Comparison of ENCODE assay signal across 22 cellular contexts in the genomic region with DNA sequence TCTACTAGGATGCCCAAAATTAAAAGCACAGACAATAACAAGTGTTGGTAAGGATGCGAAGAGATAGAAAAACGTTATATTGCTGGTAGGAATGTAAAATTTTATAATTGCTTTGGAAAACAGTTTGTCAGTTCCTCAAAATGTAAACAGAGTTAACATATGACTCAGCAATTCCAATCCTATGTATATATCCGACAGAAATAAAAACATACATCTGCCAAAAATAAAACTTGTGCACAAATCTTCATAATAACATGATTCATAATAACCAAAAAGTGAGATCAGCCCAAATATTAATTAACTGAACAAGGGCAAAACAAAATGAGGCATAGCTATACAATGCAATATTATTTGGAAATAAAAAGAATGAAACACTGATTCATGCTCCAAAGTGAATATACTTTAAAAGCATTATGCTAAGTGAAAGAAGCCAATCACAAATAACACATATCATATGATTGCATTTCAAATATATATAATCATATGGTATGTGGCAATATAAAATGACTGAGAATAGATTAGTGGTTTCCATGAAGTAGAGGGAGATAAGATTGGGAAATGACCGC.
DNase-seq lines count a peak whose midpoint lies in the region; ATAC-seq, FAIRE-seq and TF ChIP-seq lines count a peak whose summit lies in the region.
"Had no signal": no experiment of that assay in that cellular context is flagged by ENCODE, and none has a peak within 500 bp of the region (broad histone marks: within the 10 kb centered on the region; RNA-seq: fewer than 3 reads in every experiment).

No MANE protein-coding gene starts in this region.

- no peak overlapping the region for H4K5ac ChIP-seq in H1 (ENCODE audit: insufficient read length, low read depth, low read length)

- H2AK5ac ChIP-seq in H1 (ENCODE audit: low read depth, low read length), result no peak overlapping the region

- H3K56ac ChIP-seq in H1 (replicated peaks; ENCODE audit: insufficient read length, low read depth, low read length), result no peak overlapping the region

- H2BK120ac ChIP-seq in H1 (replicated peaks; ENCODE audit: low read depth, low read length), result no peak overlapping the region

- H4K91ac ChIP-seq in H1 (replicated peaks; ENCODE audit: insufficient read length, low read length), result no peak overlapping the region

- H3K14ac ChIP-seq in H1 (ENCODE audit: insufficient read length), result no peak overlapping the region

- no peak overlapping the region for H3K27ac ChIP-seq in A549
- H3K27ac ChIP-seq in GM23338 (ENCODE audit: low read depth), result no peak overlapping the region
- no peak overlapping the region for H3K27ac ChIP-seq in RWPE2 (ENCODE audit: poor library complexity, severe bottlenecking)
- no peak overlapping the region for H3K27ac ChIP-seq in H1 (ENCODE audit: low read depth, low read length)
- H3K27ac ChIP-seq: Peyer's patch had no signal

- H3K79me2 ChIP-seq in GM23338 (replicated peaks; ENCODE audit: insufficient read depth) (no peaks in the 10 kb centered on the region), H1 (ENCODE audit: control insufficient read depth in 1 of 2, insufficient read depth in 2 of 2, low read length in 2 of 2) (no peaks in the 10 kb centered on the region)

- TF ChIP-seq EP300 in A549 (IDR thresholded peaks at IDR 0.05) (no peak), H1 (IDR thresholded peaks at IDR 0.05; ENCODE audit: borderline replicate concordance in 1 of 2, low read depth in 2 of 2, low read length in 2 of 2) (no peak)

- TF ChIP-seq RAD21 in A549 (conservative IDR thresholded peaks at IDR 0.05 in 1 of 2, IDR thresholded peaks at IDR 0.05 in 1 of 2) (no peak), H1 (IDR thresholded peaks at IDR 0.05 in 1 of 2, conservative IDR thresholded peaks at IDR 0.05 in 1 of 2; ENCODE audit: low read depth in 2 of 2, low read length in 2 of 2) (no peak)

- POLR2A ChIA-PET in A549 (lab: Yijun Ruan, JAX) (no interaction called here), H1 (lab: Charles Lee; ENCODE audit: partially characterized antibody) (no interaction called here)

- TF ChIP-seq CTCF in A549 (IDR thresholded peaks at IDR 0.05) (no peak), GM23338 (conservative IDR thresholded peaks at IDR 0.05; ENCODE audit: low read depth in 2 of 2) (no peak), RWPE2 (IDR thresholded peaks at IDR 0.05; ENCODE audit: poor library complexity, severe bottlenecking) (no peak), H1 (IDR thresholded peaks at IDR 0.05; ENCODE audit: control extremely low read depth in 1 of 3, insufficient read depth in 1 of 3, low read depth in 1 of 3, low read length in 3 of 3) (no peak)

- H2AFZ ChIP-seq in GM23338 (no peak overlapping the region), H1 (ENCODE audit: low read length) (no peak overlapping the region)

- no peaks in the 10 kb centered on the region for H3K79me1 ChIP-seq in H1 (ENCODE audit: low read depth, low read length)

- CTCF ChIA-PET in A549 (lab: Yijun Ruan, JAX) (no interaction called here), H1 (lab: Charles Lee; ENCODE audit: partially characterized antibody) (no interaction called here)

- no peak overlapping the region; the same call in 2 of the 3 replicates for H3K4me2 ChIP-seq in A549
- no peak overlapping the region for H3K4me2 ChIP-seq in GM23338
- H3K4me2 ChIP-seq in H1 (ENCODE audit: insufficient read depth in 1 of 2, low read depth in 2 of 2, low read length in 2 of 2), result no peak overlapping the region
- H3K4me2 ChIP-seq: SK-N-SH had no signal

- no peaks in the 10 kb centered on the region for H3K27me3 Mint-ChIP-seq in GM23338 (ENCODE audit: insufficient read depth, low read depth, poor library complexity)

- no peak overlapping the region for H3K4me3 Mint-ChIP-seq in GM23338
- H3K4me3 Mint-ChIP-seq: CD14-positive monocyte; CD8-positive, alpha-beta memory T cell; HFFc6; T-helper 1 cell treated with Interleukin-12 subunit alpha and Interleukin-12 subunit beta and Interleukin-4 antibody, amounts not matched to agents 30 μg/mL and 1 μg/mL, for 36 hours had no signal

- H3K9me3 ChIP-seq in A549 (no peaks in the 10 kb centered on the region), RWPE2 (ENCODE audit: severe bottlenecking) (no peaks in the 10 kb centered on the region), H1 (ENCODE audit: insufficient read depth in 2 of 2, low read depth in 1 of 2, low read length in 1 of 2) (no peaks in the 10 kb centered on the region)
- H3K9me3 ChIP-seq: BE2C, HAP-1, Peyer's patch, SK-N-SH had no signal

- H3K27me3 ChIP-seq in GM23338 (ENCODE audit: insufficient read depth), result no peaks in the 10 kb centered on the region
- no peaks in the 10 kb centered on the region for H3K27me3 ChIP-seq in RWPE2 (ENCODE audit: insufficient read depth, poor library complexity, severe bottlenecking)
- H3K27me3 ChIP-seq in H1 (replicated peaks in 1 of 4; ENCODE audit: control insufficient read depth in 3 of 4, extremely low read depth in 1 of 4, insufficient read depth in 3 of 4, low read length in 3 of 4), result no peaks in the 10 kb centered on the region
- H3K27me3 ChIP-seq: BE2C, Peyer's patch had no signal

- H2BK5ac ChIP-seq in H1 (ENCODE audit: low read depth, low read length), result no peak overlapping the region

- WGBS in A549 (ENCODE audit: missing lambda C conversion rate), result 41% methylated on average over 4 of the region's 4 CpGs
- WGBS in H1 (ENCODE audit: extremely low coverage in 1 of 2, insufficient coverage in 1 of 2, insufficient read length in 1 of 2, insufficient replicate concordance in 2 of 2, low coverage in 1 of 2, low lambda C conversion rate in 2 of 2, missing lambda C conversion rate in 1 of 2), 2 experiments, result 81 to 100% methylated on average over 2 to 4 of the region's 4 CpGs

- no peaks in the 10 kb centered on the region for H3K36me3 Mint-ChIP-seq in GM23338 (ENCODE audit: low read depth)
- H3K36me3 Mint-ChIP-seq: CD14-positive monocyte; CD8-positive, alpha-beta memory T cell had no signal

- TF ChIP-seq POLR2A in A549 (IDR thresholded peaks at IDR 0.05; ENCODE audit: low read length) (no peak), H1 (IDR thresholded peaks at IDR 0.05; ENCODE audit: control extremely low read depth in 1 of 2, low read depth in 2 of 2, low read length in 2 of 2) (no peak)

- ATAC-seq in A549, result no peak
- ATAC-seq in GM23338, result no peak
- ATAC-seq in RWPE2 (ENCODE audit: low read depth), result peak; percentile 66
- ATAC-seq in GM18867 (IDR thresholded peaks at IDR 0.05; ENCODE audit: unreplicated experiment), result no peak

- H3K4me1 Mint-ChIP-seq in GM23338, result peaks cover 10% of the 10 kb centered on the region
- H3K4me1 Mint-ChIP-seq: CD14-positive monocyte; CD8-positive, alpha-beta memory T cell had no signal

- H4K20me1 ChIP-seq in GM23338 (replicated peaks; ENCODE audit: insufficient read depth), result no peaks in the 10 kb centered on the region
- H4K20me1 ChIP-seq in H1 (replicated peaks in 1 of 2; ENCODE audit: control insufficient read depth in 1 of 2, insufficient read depth in 2 of 2, low read length in 2 of 2), result no peaks in the 10 kb centered on the region

- H3K36me3 ChIP-seq in GM23338 (ENCODE audit: insufficient read depth) (no peaks in the 10 kb centered on the region), RWPE2 (ENCODE audit: low read depth) (no peaks in the 10 kb centered on the region), H1 (ENCODE audit: control insufficient read depth in 2 of 4, insufficient read depth in 4 of 4, low read length in 3 of 4) (no peaks in the 10 kb centered on the region)
- H3K36me3 ChIP-seq: BE2C, HAP-1, Peyer's patch had no signal

- H3K18ac ChIP-seq in H1 (ENCODE audit: extremely low read depth, low read length), result no peak overlapping the region

- FAIRE-seq in A549 (lab: Jason Lieb, UNC) (no peak), H1 (lab: Jason Lieb, UNC) (no peak)

- H3K27ac Mint-ChIP-seq in GM23338, result peak overlapping the region; percentile 7
- H3K27ac Mint-ChIP-seq: CD14-positive monocyte; CD8-positive, alpha-beta memory T cell; HFFc6; T-helper 1 cell treated with Interleukin-12 subunit alpha and Interleukin-12 subunit beta and Interleukin-4 antibody, amounts not matched to agents 30 μg/mL and 1 μg/mL, for 36 hours had no signal

- no peak overlapping the region for H2BK12ac ChIP-seq in H1 (ENCODE audit: low read depth, low read length)

- no peak overlapping the region for H3K9ac ChIP-seq in H1 (replicated peaks in 1 of 4; ENCODE audit: extremely low read depth in 1 of 4, low read depth in 3 of 4, low read length in 3 of 4)
- H3K9ac ChIP-seq: SK-N-SH had no signal

- H3K4ac ChIP-seq in H1 (replicated peaks; ENCODE audit: insufficient read length, low read depth, low read length), result no peak overlapping the region

- no peak overlapping the region for H3K4me3 ChIP-seq in A549
- H3K4me3 ChIP-seq in GM23338, result no peak overlapping the region
- H3K4me3 ChIP-seq in RWPE2 (ENCODE audit: severe bottlenecking), result no peak overlapping the region
- H3K4me3 ChIP-seq in H1 (ENCODE audit: extremely low read depth in 1 of 4, insufficient read depth in 2 of 4, low read depth in 3 of 4, low read length in 4 of 4), result no peak overlapping the region
- H3K4me3 ChIP-seq: HAP-1, Peyer's patch had no signal

- H4K8ac ChIP-seq in H1 (ENCODE audit: extremely low read depth, insufficient read depth, low read length), result no peak overlapping the region

- DNase-seq in A549 (ENCODE audit: low read depth in 1 of 2, low spot score in 1 of 2), result no peak
- no peak for DNase-seq in GM23338 (ENCODE audit: low spot score)
- DNase-seq in RWPE2 (ENCODE audit: low spot score), result no peak
- no peak for DNase-seq in H1 (ENCODE audit: low read depth in 1 of 2, low spot score in 2 of 2)
- DNase-seq in NCI-H1105 (lab: John Stamatoyannopoulos, UW), result no peak
- DNase-seq in AG20443 (ENCODE audit: low spot score), result no peak
- DNase-seq: BE2C; CD8-positive, alpha-beta memory T cell; DMS 273 treated with DMSO at 0.1 percent for 48 hours; DND-41; HFFc6; Kasumi-1; NCI-H2029; NCI-H2227 treated with DMSO at 0.1 percent for 48 hours; NCI-H526 treated with DMSO at 0.1 percent for 48 hours; Peyer's patch; SK-N-SH; SW 1271 had no signal

- H3K4me1 ChIP-seq in A549, result no peaks in the 10 kb centered on the region
- no peaks in the 10 kb centered on the region for H3K4me1 ChIP-seq in GM23338 (ENCODE audit: insufficient read depth)
- peaks cover 14% of the 10 kb centered on the region for H3K4me1 ChIP-seq in RWPE2 (ENCODE audit: insufficient read depth, poor library complexity, severe bottlenecking)
- H3K4me1 ChIP-seq in H1 (replicated peaks in 1 of 4; ENCODE audit: control insufficient read depth in 3 of 4, insufficient read depth in 4 of 4, low read length in 3 of 4), result no peaks in the 10 kb centered on the region; a peak in 1 of 7 replicates
- H3K4me1 ChIP-seq: BE2C, HAP-1, Peyer's patch had no signal

- no peak overlapping the region for H3K23ac ChIP-seq in H1 (ENCODE audit: insufficient read length)

- H3F3A ChIP-seq in GM23338 (replicated peaks; ENCODE audit: low read depth), result no peaks in the 10 kb centered on the region

- no peak overlapping the region for H2BK20ac ChIP-seq in H1 (ENCODE audit: low read length)

- H3K23me2 ChIP-seq in H1 (ENCODE audit: low read depth, low read length), result no peaks in the 10 kb centered on the region

- no peak overlapping the region for H2BK15ac ChIP-seq in H1 (ENCODE audit: low read length)

- no peaks in the 10 kb centered on the region for H3K9me2 ChIP-seq in GM23338 (ENCODE audit: insufficient read depth)

- no peaks in the 10 kb centered on the region for H3K9me3 Mint-ChIP-seq in GM23338

TF ChIP-seq in H1, 55 proteins besides CTCF, POLR2A, EP300 and RAD21 (continues in another document):
- TF ChIP-seq HDAC2 (IDR thresholded peaks at IDR 0.05; ENCODE audit: borderline replicate concordance in 1 of 2, low read depth in 2 of 2, low read length in 2 of 2) (no peak), POLR2AphosphoS5 (IDR thresholded peaks at IDR 0.05; ENCODE audit: low read depth, low read length) (no peak)

Comparison
In these comparisons a context has a peak if more than half of its experiments do, and no peak if none do; other contexts are left out.
1. Of the 18 proteins assayed by ChIP-seq in both H1 and A549: peak only in H1: none; only in A549: none; in both: MAFK; in neither: 17.